In genomic region chr1:178724734-178725602, GRCh38 we compare ENCODE assay signal across 1 cellular context.
TF ChIP-seq lines count a peak whose summit lies in the region.

Gene RALGPS2, plus strand, starts transcription at chr1:178725244. Its CDS starts 51,521 bp downstream, at chr1:178776765.

TF ChIP-seq in K562, 482 proteins besides CTCF, POLR2A, EP300 and RAD21 (continued from another document):
- TF ChIP-seq KAT7 (CRISPR knock-in tag; IDR thresholded peaks at IDR 0.05; ENCODE audit: borderline replicate concordance): 0 out of 2 replicates have a peak, but pooled peaks have one; percentile 39
- no peak for TF ChIP-seq FOXM1 (IDR thresholded peaks at IDR 0.05; ENCODE audit: low read depth)
- TF ChIP-seq FOXM1 (CRISPR knock-in tag; IDR thresholded peaks at IDR 0.05; ENCODE audit: low read depth): 0 out of 2 replicates have a peak, but pooled peaks have one; percentile 31
- TF ChIP-seq ZNF224 (CRISPR knock-in tag; IDR thresholded peaks at IDR 0.05): peak; percentile 70; the same call in 1 of the 2 replicates
- TF ChIP-seq LCOR (CRISPR knock-in tag; IDR thresholded peaks at IDR 0.05): 0 out of 2 replicates have a peak, but pooled peaks have one; percentile 54
- TF ChIP-seq ZNF511 (CRISPR knock-in tag; IDR thresholded peaks at IDR 0.05): peak; percentile 46; the same call in 1 of the 2 replicates
- 0 out of 2 replicates have a peak, but pooled peaks have one; percentile 20 for TF ChIP-seq ZNF232 (CRISPR knock-in tag; IDR thresholded peaks at IDR 0.05)
- no peak for TF ChIP-seq GTF2B (IDR thresholded peaks at IDR 0.05; ENCODE audit: extremely low read depth, insufficient read length)
- TF ChIP-seq SRSF3 (IDR thresholded peaks at IDR 0.05; ENCODE audit: insufficient read depth, low read length): no peak
- no peak for TF ChIP-seq KLF10 (CRISPR knock-in tag; IDR thresholded peaks at IDR 0.05)
- TF ChIP-seq MLX (CRISPR knock-in tag; conservative IDR thresholded peaks at IDR 0.05): no peak
- no peak for TF ChIP-seq BRD9 (IDR thresholded peaks at IDR 0.05; ENCODE audit: low read depth, partially characterized antibody)
- TF ChIP-seq CREB1 (IDR thresholded peaks at IDR 0.05): no peak
- peak; percentile 69; the same call in 1 of the 2 replicates for TF ChIP-seq CREB1 (CRISPR knock-in tag; IDR thresholded peaks at IDR 0.05)
- TF ChIP-seq KLF13 (tag; IDR thresholded peaks at IDR 0.05; ENCODE audit: borderline replicate concordance, low read depth): 0 out of 2 replicates have a peak, but pooled peaks have one; percentile 35
- no peak for TF ChIP-seq ZBTB40 (IDR thresholded peaks at IDR 0.05)
- TF ChIP-seq ZBTB40 (CRISPR knock-in tag; IDR thresholded peaks at IDR 0.05): peak; percentile 37; the same call in 1 of the 2 replicates
- peak; percentile 76 to 80 for TF ChIP-seq UBTF (IDR thresholded peaks at IDR 0.05; ENCODE audit: borderline replicate concordance in 1 of 2, low read depth in 2 of 2, low read length in 2 of 2)
- TF ChIP-seq TAF1 (IDR thresholded peaks at IDR 0.05; ENCODE audit: control insufficient read depth, extremely low read depth, insufficient read depth, low read length, severe bottlenecking): peak; percentile 38
- TF ChIP-seq YBX1 (IDR thresholded peaks at IDR 0.05): no peak
- TF ChIP-seq XRCC5 (IDR thresholded peaks at IDR 0.05; ENCODE audit: low read depth, low read length): no peak
- no peak for TF ChIP-seq PKNOX1 (IDR thresholded peaks at IDR 0.05)
- peak; percentile 78; the same call in 1 of the 2 replicates for TF ChIP-seq DMBX1 (CRISPR knock-in tag; IDR thresholded peaks at IDR 0.05; ENCODE audit: borderline replicate concordance)
- no peak for TF ChIP-seq THRAP3 (IDR thresholded peaks at IDR 0.05; ENCODE audit: borderline replicate concordance)
- TF ChIP-seq PCBP1 (IDR thresholded peaks at IDR 0.05; ENCODE audit: low read depth, low read length, poor library complexity, severe bottlenecking): peak; percentile 75
